ENCODE assay signal across 11 cellular contexts in the genomic region with DNA sequence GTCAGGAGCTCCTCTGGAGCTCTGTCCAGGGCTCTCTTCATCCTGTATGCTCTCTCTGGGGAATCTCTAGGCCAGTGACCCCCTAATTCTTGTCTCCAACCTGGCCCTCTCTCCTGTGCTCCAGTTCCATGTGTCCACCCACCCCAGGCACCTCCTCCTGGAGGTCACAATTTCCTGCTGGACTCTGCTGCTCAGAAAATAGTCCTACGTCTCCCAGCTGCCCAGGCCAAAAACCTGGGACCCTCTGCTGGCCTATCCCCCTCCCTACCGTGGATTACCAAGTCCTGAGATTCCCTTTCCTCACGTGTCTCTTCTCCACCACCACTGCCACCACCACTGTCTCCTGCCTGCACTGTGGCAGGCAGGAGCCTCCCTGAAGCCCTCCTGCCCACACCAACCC. TPM values are rescaled to one million over a fixed set of nuclear protein-coding genes. Genes with fewer than 3 reads are reported as not detected.
DNase-seq lines count a peak whose midpoint lies in the region; ATAC-seq and TF ChIP-seq lines count a peak whose summit lies in the region.
"Had no signal": no experiment of that assay in that cellular context is flagged by ENCODE, and none has a peak within 500 bp of the region (broad histone marks: within the 10 kb centered on the region; RNA-seq: fewer than 3 reads in every experiment).

No MANE protein-coding gene starts in this region.

- no peak for TF ChIP-seq POLR2A in vagina (IDR thresholded peaks at IDR 0.05)

- H3K4me1 ChIP-seq in left ventricle myocardium inferior (peaks cover 100% of the 10 kb centered on the region), neuronal stem cell (ENCODE audit: control insufficient read depth in 2 of 2, insufficient read depth in 1 of 2, low read depth in 1 of 2, low read length in 2 of 2) (peaks cover 81 to 85% of the 10 kb centered on the region in 2 donors), vagina (peaks cover 72% of the 10 kb centered on the region)

- H3K27ac ChIP-seq in left ventricle myocardium inferior (replicated peaks) (peak overlapping the region; percentile 96), neuronal stem cell (replicated peaks; ENCODE audit: low read length) (peak overlapping the region; percentile 46), vagina (peak overlapping the region; percentile 85)
- H3K27ac ChIP-seq: epithelial cell of prostate had no signal

- no peak overlapping the region for H2BK12ac ChIP-seq in neuronal stem cell (ENCODE audit: low read length)

- H2BK15ac ChIP-seq in neuronal stem cell (ENCODE audit: low read length) = peak overlapping the region; percentile 28

- H2AFZ ChIP-seq in neuronal stem cell (ENCODE audit: low read length) = no peak overlapping the region

- peak overlapping the region; percentile 61 for H2BK120ac ChIP-seq in neuronal stem cell (ENCODE audit: low read depth, low read length)

- H4K91ac ChIP-seq in neuronal stem cell (ENCODE audit: low read depth, low read length, poor library complexity) = no peak overlapping the region

- intact Hi-C loops in Right ventricle myocardium superior (cut with DNase I) (no loop called here), left cardiac atrium (cut with DNase I) (no loop called here), left ventricle myocardium inferior (cut with micrococcal nuclease) (no loop called here), vagina (cut with DNase I) (loop anchor here (5.0 kb wide), 1 partner anchor 43 kb away; no protein-coding TSS in a partner anchor)

- H3K18ac ChIP-seq in neuronal stem cell (ENCODE audit: low read length) = peak overlapping the region; percentile 55

- TF ChIP-seq CTCF in left ventricle myocardium inferior (IDR thresholded peaks at IDR 0.05; ENCODE audit: borderline replicate concordance) = no peak
- no peak for TF ChIP-seq CTCF in vagina (IDR thresholded peaks at IDR 0.05)

- no peak for ATAC-seq in Right ventricle myocardium superior (ENCODE audit: poor library complexity)
- ATAC-seq in left cardiac atrium = no peak

- peak; percentile 26 for DNase-seq in Right ventricle myocardium superior
- no peak for DNase-seq in left cardiac atrium
- DNase-seq in left ventricle myocardium inferior = no peak
- DNase-seq in neuronal stem cell (ENCODE audit: low spot score) = no peak
- no peak for DNase-seq in vagina (ENCODE audit: extremely low spot score in 2 of 2)
- no peak for DNase-seq in effector CD8-positive, alpha-beta T cell (lab: John Stamatoyannopoulos, UW)
- no peak for DNase-seq in NCI-H1417 treated with DMSO at 0.1 percent for 48 hours (lab: John Stamatoyannopoulos, UW)
- no peak for DNase-seq in NCI-H69 (lab: John Stamatoyannopoulos, UW)
- DNase-seq: NCI-H446; stimulated activated CD4-positive, alpha-beta T cell treated with anti-CD3 and anti-CD28 coated beads, Interleukin-4, amount 100 ng/mL, for 24 hours had no signal

- no peak overlapping the region for H3K14ac ChIP-seq in neuronal stem cell (ENCODE audit: low read length)

- H3K27me3 ChIP-seq in left ventricle myocardium inferior (ENCODE audit: low read depth) (no peaks in the 10 kb centered on the region), neuronal stem cell (ENCODE audit: control insufficient read depth in 3 of 3, insufficient read depth in 3 of 3, low read depth in 1 of 3, low read length in 3 of 3) (no peaks in the 10 kb centered on the region), vagina (no peaks in the 10 kb centered on the region)

- no peak overlapping the region for H4K8ac ChIP-seq in neuronal stem cell (ENCODE audit: low read depth, low read length)

- H3K9ac ChIP-seq in neuronal stem cell (ENCODE audit: low read depth, low read length, poor library complexity) = no peak overlapping the region

- H2BK5ac ChIP-seq in neuronal stem cell (ENCODE audit: low read length) = peak overlapping the region; percentile 25

- no peak overlapping the region for H3K4ac ChIP-seq in neuronal stem cell (ENCODE audit: low read length)

- H3K79me1 ChIP-seq in neuronal stem cell (ENCODE audit: low read depth, low read length) = no peaks in the 10 kb centered on the region

- H3K4me2 ChIP-seq in neuronal stem cell (ENCODE audit: insufficient read depth, low read length, poor library complexity, severe bottlenecking) = no peak overlapping the region

- peak overlapping the region; percentile 38 for H2AK5ac ChIP-seq in neuronal stem cell (ENCODE audit: low read depth, low read length)

- no peak overlapping the region for H3K23ac ChIP-seq in neuronal stem cell (ENCODE audit: low read depth, low read length, poor library complexity)

- H3K36me3 ChIP-seq in left ventricle myocardium inferior = no peaks in the 10 kb centered on the region
- H3K36me3 ChIP-seq in neuronal stem cell (replicated peaks in 1 of 2; ENCODE audit: control insufficient read depth in 2 of 2, insufficient read depth in 2 of 2, low read length in 2 of 2) = peaks cover 0 to 4% of the 10 kb centered on the region in 2 donors
- H3K36me3 ChIP-seq in vagina = no peaks in the 10 kb centered on the region

- no CpG with 5 or more reads among the region's 3 CpGs for WGBS in neuronal stem cell (ENCODE audit: extremely low coverage in 2 of 2, insufficient read length in 2 of 2, insufficient replicate concordance in 1 of 2), 2 donors

- no peaks in the 10 kb centered on the region for H3K9me3 ChIP-seq in left ventricle myocardium inferior (replicated peaks)
- no peaks in the 10 kb centered on the region for H3K9me3 ChIP-seq in neuronal stem cell (replicated peaks in 1 of 2; ENCODE audit: control insufficient read depth in 2 of 2, insufficient read depth in 1 of 2, low read depth in 1 of 2, low read length in 2 of 2)
- H3K9me3 ChIP-seq in vagina = no peaks in the 10 kb centered on the region

- H3K4me3 ChIP-seq in left ventricle myocardium inferior (peak overlapping the region; percentile 37), neuronal stem cell (ENCODE audit: low read length in 2 of 2) (no peak overlapping the region), vagina (no peak overlapping the region)

RNA-seq across cellular contexts. Expression of a gene that starts 11.7 kb away (rescaled TPM):
- total RNA-seq in Right ventricle myocardium superior (103 TPM), left cardiac atrium (100 to 1,000 TPM; 224 to 240 TPM), left ventricle myocardium inferior (164 TPM), vagina (16.0 TPM)
- polyA plus RNA-seq in neuronal stem cell (2013, experiment 1 of 2) = 150 TPM
- polyA plus RNA-seq in neuronal stem cell (2013, experiment 2 of 2) = 143 TPM

RNA-seq across cellular contexts. Expression of a gene that starts 23.6 kb away (rescaled TPM):
- 0.46 TPM for total RNA-seq in Right ventricle myocardium superior
- under 1 TPM; 0.29 to 0.47 TPM for total RNA-seq in left cardiac atrium
- 0.05 TPM for total RNA-seq in left ventricle myocardium inferior
- 0.89 TPM for polyA plus RNA-seq in neuronal stem cell (2013, experiment 1 of 2)
- 0.54 TPM for polyA plus RNA-seq in neuronal stem cell (2013, experiment 2 of 2)
- 2.0 TPM for total RNA-seq in vagina

RNA-seq across cellular contexts. Expression of a gene that starts 39.8 kb away (rescaled TPM):
- total RNA-seq in Right ventricle myocardium superior = 0.59 TPM
- total RNA-seq in left cardiac atrium = 1 to 10 TPM; 1.5 TPM
- 0.60 TPM for total RNA-seq in left ventricle myocardium inferior
- 479 TPM for polyA plus RNA-seq in neuronal stem cell (2013, experiment 1 of 2)
- polyA plus RNA-seq in neuronal stem cell (2013, experiment 2 of 2) = 474 TPM
- 97.7 TPM for total RNA-seq in vagina

RNA-seq across cellular contexts. Expression of a gene that starts 46.3 kb away (rescaled TPM):
- 1.6 TPM for total RNA-seq in Right ventricle myocardium superior
- total RNA-seq in left cardiac atrium = 1 to 10 TPM; 1.3 to 1.9 TPM
- 1.2 TPM for total RNA-seq in left ventricle myocardium inferior
- 1.8 TPM for polyA plus RNA-seq in neuronal stem cell (2013, experiment 1 of 2)
- 1.7 TPM for polyA plus RNA-seq in neuronal stem cell (2013, experiment 2 of 2)
- total RNA-seq in vagina = not detected

Comparison
In these comparisons a context has a peak if more than half of its experiments do, and no peak if none do; other contexts are left out.
1. H3K27ac ChIP-seq: peak in every context shown above with its lines; median percentile 96 in left ventricle myocardium inferior; 85 in vagina; 46 in neuronal stem cell.
2. RNA of a gene that starts 39.8 kb away (total RNA-seq): 97.7 TPM in vagina (single experiment); 1.5 TPM in left cardiac atrium, 0.60 TPM in left ventricle myocardium inferior (single experiment) and 0.59 TPM in Right ventricle myocardium superior (single experiment); every median in the first group is over 10 times any median in the second.